ENCODE assay signal across 21 cellular contexts in the genomic region with DNA sequence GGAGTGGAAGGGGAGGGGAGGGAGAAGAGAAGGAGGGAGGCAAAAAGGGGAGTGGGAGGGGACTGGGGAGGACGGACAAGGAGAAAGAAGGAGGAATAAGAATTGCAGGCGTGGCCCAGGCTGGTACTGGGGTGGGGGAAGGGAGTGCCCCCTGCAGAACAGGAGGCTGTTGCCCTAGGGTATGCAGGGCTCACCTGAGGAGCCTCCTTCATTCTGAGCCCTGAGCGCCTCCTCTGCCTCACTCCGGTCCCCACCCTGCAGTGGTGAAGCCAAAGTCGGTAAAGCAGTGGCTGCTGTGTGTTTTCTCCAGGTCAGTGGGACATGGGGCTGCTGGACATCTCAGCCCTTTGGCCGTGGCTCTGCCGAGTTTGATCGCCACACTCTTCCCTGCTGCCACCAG. TPM values are rescaled to one million over a fixed set of nuclear protein-coding genes. Genes with fewer than 3 reads are reported as not detected.
DNase-seq lines count a peak whose midpoint lies in the region; ATAC-seq and TF ChIP-seq lines count a peak whose summit lies in the region.
"Had no signal": no experiment of that assay in that cellular context is flagged by ENCODE, and none has a peak within 500 bp of the region (broad histone marks: within the 10 kb centered on the region; RNA-seq: fewer than 3 reads in every experiment).

No MANE protein-coding gene starts in this region.

- peaks cover 21% of the 10 kb centered on the region for H3K4me1 Mint-ChIP-seq in activated CD8-positive, alpha-beta memory T cell treated with anti-CD3 and anti-CD28 coated beads, Interleukin-2, amount 10 ng/mL, durations not matched to agents 7 days and 5 days
- peaks cover 34% of the 10 kb centered on the region for H3K4me1 Mint-ChIP-seq in activated CD8-positive, alpha-beta T cell treated with anti-CD3 and anti-CD28 coated beads, Interleukin-2, amount 10 ng/mL, durations not matched to agents 7 days and 5 days (ENCODE audit: low read depth)
- peaks cover 29% of the 10 kb centered on the region for H3K4me1 Mint-ChIP-seq in T-helper 2 cell treated with Interferon-gamma antibody and Interleukin-4, amounts not matched to agents 5 μg/mL and 100 μg/mL, for 36 hours (ENCODE audit: low read depth)

- ATAC-seq in activated CD8-positive, alpha-beta memory T cell treated with anti-CD3 and anti-CD28 coated beads, Interleukin-2, amount 10 ng/mL, durations not matched to agents 7 days and 5 days = no peak
- ATAC-seq in HCT116 (peak; percentile 7; the same call in 1 of the 2 replicates), GM21737 (IDR thresholded peaks at IDR 0.05; ENCODE audit: unreplicated experiment) (no peak), GM21825 (IDR thresholded peaks at IDR 0.05; ENCODE audit: unreplicated experiment) (no peak)
- peak; percentile 29 for ATAC-seq in activated CD8-positive, alpha-beta T cell treated with anti-CD3 and anti-CD28 coated beads, Interleukin-2, amount 10 ng/mL, durations not matched to agents 7 days and 5 days
- ATAC-seq: left lobe of liver had no signal

- H3K4ac ChIP-seq in mesenchymal stem cell (ENCODE audit: low read depth in 1 of 2, low read length in 2 of 2) = no peak overlapping the region

- no peaks in the 10 kb centered on the region for H3K36me3 ChIP-seq in HCT116 (ENCODE audit: control insufficient read depth in 1 of 2, insufficient read depth in 2 of 2, low read length in 2 of 2)
- H3K36me3 ChIP-seq in mesenchymal stem cell (ENCODE audit: control insufficient read depth in 1 of 2, insufficient read depth in 2 of 2, low read depth in 1 of 2, low read length in 2 of 2) = no peaks in the 10 kb centered on the region
- H3K36me3 ChIP-seq: neural progenitor cell, thoracic aorta had no signal

- no peaks in the 10 kb centered on the region for H3K79me1 ChIP-seq in mesenchymal stem cell (replicated peaks; ENCODE audit: low read length, poor library complexity, severe bottlenecking)

- no peaks in the 10 kb centered on the region for H4K20me1 ChIP-seq in HCT116 (ENCODE audit: insufficient read depth)

- no peaks in the 10 kb centered on the region for H3K36me3 Mint-ChIP-seq in activated CD8-positive, alpha-beta memory T cell treated with anti-CD3 and anti-CD28 coated beads, Interleukin-2, amount 10 ng/mL, durations not matched to agents 7 days and 5 days
- no peaks in the 10 kb centered on the region for H3K36me3 Mint-ChIP-seq in activated CD8-positive, alpha-beta T cell treated with anti-CD3 and anti-CD28 coated beads, Interleukin-2, amount 10 ng/mL, durations not matched to agents 7 days and 5 days (ENCODE audit: low read depth)
- no peaks in the 10 kb centered on the region for H3K36me3 Mint-ChIP-seq in T-helper 2 cell treated with Interferon-gamma antibody and Interleukin-4, amounts not matched to agents 5 μg/mL and 100 μg/mL, for 36 hours (ENCODE audit: low read depth)
- H3K36me3 Mint-ChIP-seq: neural progenitor cell had no signal

- TF ChIP-seq RAD21 in HCT116 (IDR thresholded peaks at IDR 0.05; ENCODE audit: low read depth) = no peak

- H3K79me2 ChIP-seq in HCT116 (ENCODE audit: insufficient read depth, low read length) = no peaks in the 10 kb centered on the region

- no peak overlapping the region for H3K4me2 ChIP-seq in HCT116 (ENCODE audit: low read length)
- no peak overlapping the region for H3K4me2 ChIP-seq in mesenchymal stem cell (ENCODE audit: low read length, poor library complexity, severe bottlenecking)
- H3K4me2 ChIP-seq: neural progenitor cell had no signal

- H3K9me3 ChIP-seq in HCT116 (ENCODE audit: control insufficient read depth in 1 of 2, insufficient read depth in 1 of 2, low read depth in 1 of 2, low read length in 2 of 2) (no peaks in the 10 kb centered on the region), mesenchymal stem cell (ENCODE audit: control insufficient read depth, low read length) (no peaks in the 10 kb centered on the region)
- H3K9me3 ChIP-seq: thoracic aorta had no signal

- no peak overlapping the region for H3K18ac ChIP-seq in mesenchymal stem cell (ENCODE audit: low read depth in 1 of 2, low read length in 2 of 2)

- CTCF ChIA-PET in activated CD8-positive, alpha-beta memory T cell treated with anti-CD3 and anti-CD28 coated beads, Interleukin-2, amount 10 ng/mL, durations not matched to agents 7 days and 5 days (lab: Charles Lee) = interaction anchor here (0.9 to 2.4 kb wide), 12 partner anchors 10 to 410 kb away, joined by 3 to 25 read pairs (median 6); no protein-coding TSS in a partner anchor
- CTCF ChIA-PET in HCT116 (lab: Charles Lee) = interaction anchor here (0.7 to 0.9 kb wide), 2 partner anchors 272 to 279 kb away, joined by 3 read pairs; no protein-coding TSS in a partner anchor
- CTCF ChIA-PET in activated CD8-positive, alpha-beta T cell treated with anti-CD3 and anti-CD28 coated beads, Interleukin-2, amount 10 ng/mL, durations not matched to agents 7 days and 5 days (lab: Charles Lee) = interaction anchor here (0.6 to 2.0 kb wide), 15 partner anchors 10 to 470 kb away, joined by 3 to 13 read pairs (median 3); no protein-coding TSS in a partner anchor

- no peak overlapping the region for H4K8ac ChIP-seq in mesenchymal stem cell (ENCODE audit: low read length)

- no peak overlapping the region for H2AFZ ChIP-seq in HCT116 (ENCODE audit: low read depth, low read length, poor library complexity, severe bottlenecking)
- H2AFZ ChIP-seq in mesenchymal stem cell (ENCODE audit: low read depth, low read length) = no peak overlapping the region
- H2AFZ ChIP-seq: neural progenitor cell had no signal

- H3K27me3 Mint-ChIP-seq in activated CD8-positive, alpha-beta memory T cell treated with anti-CD3 and anti-CD28 coated beads, Interleukin-2, amount 10 ng/mL, durations not matched to agents 7 days and 5 days = peaks cover 15% of the 10 kb centered on the region
- H3K27me3 Mint-ChIP-seq in activated CD8-positive, alpha-beta T cell treated with anti-CD3 and anti-CD28 coated beads, Interleukin-2, amount 10 ng/mL, durations not matched to agents 7 days and 5 days (ENCODE audit: low read depth) = peaks cover 17% of the 10 kb centered on the region
- H3K27me3 Mint-ChIP-seq in T-helper 2 cell treated with Interferon-gamma antibody and Interleukin-4, amounts not matched to agents 5 μg/mL and 100 μg/mL, for 36 hours (ENCODE audit: low read depth) = peaks cover 22% of the 10 kb centered on the region

- intact Hi-C loops in HCT116 (cut with micrococcal nuclease) = loop anchor here (1.0 to 2.0 kb wide), 6 partner anchors 75 to 605 kb away; no protein-coding TSS in a partner anchor

- RAD21 ChIA-PET in HCT116 (lab: Charles Lee; ENCODE audit: low non-redundant PET in 1 of 2, low total read pairs in 2 of 2, uncharacterized antibody in 2 of 2, unreplicated experiment in 2 of 2) = no interaction called here

- no peak for TF ChIP-seq CTCF in HCT116 (IDR thresholded peaks at IDR 0.05 in 2 of 3, conservative IDR thresholded peaks at IDR 0.05 in 1 of 3; ENCODE audit: borderline replicate concordance in 1 of 3, insufficient read depth in 1 of 3, low read depth in 2 of 3, low read length in 2 of 3)

- H3K27ac ChIP-seq in HCT116 (ENCODE audit: low read depth, low read length) = no peak overlapping the region
- H3K27ac ChIP-seq in mesenchymal stem cell (ENCODE audit: low read length, poor library complexity, severe bottlenecking) = no peak overlapping the region
- H3K27ac ChIP-seq: neural progenitor cell, thoracic aorta had no signal

- no peaks in the 10 kb centered on the region for H3K9me3 Mint-ChIP-seq in activated CD8-positive, alpha-beta memory T cell treated with anti-CD3 and anti-CD28 coated beads, Interleukin-2, amount 10 ng/mL, durations not matched to agents 7 days and 5 days (ENCODE audit: low read depth)
- no peaks in the 10 kb centered on the region for H3K9me3 Mint-ChIP-seq in activated CD8-positive, alpha-beta T cell treated with anti-CD3 and anti-CD28 coated beads, Interleukin-2, amount 10 ng/mL, durations not matched to agents 7 days and 5 days (ENCODE audit: insufficient read depth)
- no peaks in the 10 kb centered on the region for H3K9me3 Mint-ChIP-seq in T-helper 2 cell treated with Interferon-gamma antibody and Interleukin-4, amounts not matched to agents 5 μg/mL and 100 μg/mL, for 36 hours
- H3K9me3 Mint-ChIP-seq: activated T-helper 2 cell treated with anti-CD3 and anti-CD28 coated beads, Interferon-gamma antibody, Interleukin-2, Interleukin-4, amounts not matched to agents 10 μg/mL and 5 μg/mL and 100 μg/mL, durations not matched to agents 14 hours and 24 hours and 36 hours; neural progenitor cell had no signal

- H4K91ac ChIP-seq in mesenchymal stem cell (ENCODE audit: low read length) = no peak overlapping the region

- TF ChIP-seq POLR2A in HCT116 (IDR thresholded peaks at IDR 0.05; ENCODE audit: borderline replicate concordance, extremely low read depth, insufficient read depth, insufficient read length) = no peak

- H3K4me3 Mint-ChIP-seq in activated CD8-positive, alpha-beta memory T cell treated with anti-CD3 and anti-CD28 coated beads, Interleukin-2, amount 10 ng/mL, durations not matched to agents 7 days and 5 days = no peak overlapping the region
- no peak overlapping the region for H3K4me3 Mint-ChIP-seq in activated CD8-positive, alpha-beta T cell treated with anti-CD3 and anti-CD28 coated beads, Interleukin-2, amount 10 ng/mL, durations not matched to agents 7 days and 5 days
- H3K4me3 Mint-ChIP-seq in T-helper 2 cell treated with Interferon-gamma antibody and Interleukin-4, amounts not matched to agents 5 μg/mL and 100 μg/mL, for 36 hours = no peak overlapping the region
- H3K4me3 Mint-ChIP-seq: neural progenitor cell had no signal

- H2AK5ac ChIP-seq in mesenchymal stem cell (ENCODE audit: low read length, severe bottlenecking) = peak overlapping the region; percentile 71

- DNase-seq in activated CD8-positive, alpha-beta memory T cell treated with anti-CD3 and anti-CD28 coated beads for 24 hours = peak; percentile 64
- no peak for DNase-seq in activated CD8-positive, alpha-beta memory T cell treated with anti-CD3 and anti-CD28 coated beads, Interleukin-2, amount 10 ng/mL, durations not matched to agents 7 days and 5 days
- DNase-seq in HCT116 (ENCODE audit: low read depth, low spot score) (no peak), mesenchymal stem cell (no peak)
- no peak for DNase-seq in activated CD8-positive, alpha-beta T cell treated with anti-CD3 and anti-CD28 coated beads, Interleukin-2, amount 10 ng/mL, durations not matched to agents 7 days and 5 days
- no peak for DNase-seq in T-helper 2 cell treated with Interferon-gamma antibody and Interleukin-4, amounts not matched to agents 5 μg/mL and 100 μg/mL, for 36 hours (ENCODE audit: low spot score)
- DNase-seq: ACHN; NCI-H1436; NCI-H2227 treated with DMSO at 0.1 percent for 48 hours; stimulated activated CD8-positive, alpha-beta memory T cell treated with anti-CD3 and anti-CD28 coated beads, Interleukin-4, amount 100 ng/mL, for 48 hours had no signal

- no TSS peak for BruUV-seq in HCT116 (replicated peaks; lab: Mats Ljungman, UMichigan)

- no peak overlapping the region for H2BK120ac ChIP-seq in mesenchymal stem cell (ENCODE audit: low read depth, low read length)

- H3K9ac ChIP-seq in HCT116 (ENCODE audit: low read length) (no peak overlapping the region), mesenchymal stem cell (ENCODE audit: low read length) (peak overlapping the region; percentile 22)
- H3K9ac ChIP-seq: neural progenitor cell had no signal

- H3K9me2 ChIP-seq in HCT116 (ENCODE audit: insufficient read depth) = no peaks in the 10 kb centered on the region

- 87% methylated on average over 7 of the region's 8 CpGs for WGBS in mesenchymal stem cell

- H3K27ac Mint-ChIP-seq in activated CD8-positive, alpha-beta memory T cell treated with anti-CD3 and anti-CD28 coated beads, Interleukin-2, amount 10 ng/mL, durations not matched to agents 7 days and 5 days = no peak overlapping the region
- peak overlapping the region; percentile 43 for H3K27ac Mint-ChIP-seq in activated CD8-positive, alpha-beta T cell treated with anti-CD3 and anti-CD28 coated beads, Interleukin-2, amount 10 ng/mL, durations not matched to agents 7 days and 5 days
- no peak overlapping the region for H3K27ac Mint-ChIP-seq in T-helper 2 cell treated with Interferon-gamma antibody and Interleukin-4, amounts not matched to agents 5 μg/mL and 100 μg/mL, for 36 hours
- H3K27ac Mint-ChIP-seq: activated T-helper 2 cell treated with anti-CD3 and anti-CD28 coated beads, Interferon-gamma antibody, Interleukin-2, Interleukin-4, amounts not matched to agents 10 μg/mL and 5 μg/mL and 100 μg/mL, durations not matched to agents 14 hours and 24 hours and 36 hours had no signal

- H2BK5ac ChIP-seq in mesenchymal stem cell (ENCODE audit: low read depth, low read length, poor library complexity, severe bottlenecking) = no peak overlapping the region

- H3K4me3 ChIP-seq in HCT116 (replicated peaks in 1 of 2; ENCODE audit: low read depth in 1 of 2, low read length in 2 of 2) (no peak overlapping the region), mesenchymal stem cell (ENCODE audit: insufficient read depth in 1 of 2, low read depth in 1 of 2, low read length in 2 of 2) (no peak overlapping the region)
- H3K4me3 ChIP-seq: neural progenitor cell, skin epidermis, thoracic aorta had no signal

- peaks cover 0 to 19% of the 10 kb centered on the region in 2 experiments; a peak in 3 of 4 replicates for H3K4me1 ChIP-seq in HCT116 (ENCODE audit: control insufficient read depth in 1 of 2, insufficient read depth in 2 of 2, low read length in 2 of 2)
- peaks cover 18% of the 10 kb centered on the region for H3K4me1 ChIP-seq in mesenchymal stem cell (ENCODE audit: control insufficient read depth, insufficient read depth, low read depth, low read length)

- H3K23ac ChIP-seq in mesenchymal stem cell (ENCODE audit: low read length in 2 of 2) = no peak overlapping the region

- no peak overlapping the region for H2BK15ac ChIP-seq in mesenchymal stem cell (ENCODE audit: low read depth, poor library complexity, severe bottlenecking)

- no peak overlapping the region for H3K14ac ChIP-seq in mesenchymal stem cell (ENCODE audit: low read length in 2 of 2)

- H3K27me3 ChIP-seq in HCT116 (ENCODE audit: insufficient read depth, low read length) (no peaks in the 10 kb centered on the region), mesenchymal stem cell (ENCODE audit: control insufficient read depth in 1 of 2, insufficient read depth in 1 of 2, low read length in 2 of 2) (peaks cover 15 to 22% of the 10 kb centered on the region in 2 experiments)

- no peak overlapping the region for H2BK12ac ChIP-seq in mesenchymal stem cell (ENCODE audit: low read length in 2 of 2)

- POLR2A ChIA-PET in HCT116 (lab: Charles Lee) = no interaction called here
- POLR2A ChIA-PET in activated CD8-positive, alpha-beta T cell treated with anti-CD3 and anti-CD28 coated beads, Interleukin-2, amount 10 ng/mL, durations not matched to agents 7 days and 5 days (lab: Charles Lee) = no interaction called here

RNA-seq across cellular contexts. Expression of a gene that starts 9.1 kb away (rescaled TPM):
- 10 to 100 TPM; 73.5 to 81.5 TPM for total RNA-seq in activated CD8-positive, alpha-beta memory T cell treated with anti-CD3 and anti-CD28 coated beads, Interleukin-2, amount 10 ng/mL, durations not matched to agents 7 days and 5 days
- total RNA-seq in HCT116 (2021; ENCODE audit: unreplicated experiment) = 61.0 TPM
- 32.5 and 44.4 TPM in 2 replicates for polyA plus RNA-seq in HCT116 (2012)
- 10 to 100 TPM; 71.4 to 74.7 TPM for total RNA-seq in activated CD8-positive, alpha-beta T cell treated with anti-CD3 and anti-CD28 coated beads, Interleukin-2, amount 10 ng/mL, durations not matched to agents 7 days and 5 days
- polyA plus RNA-seq in mesenchymal stem cell (2013, experiment 1 of 2) = 67.7 TPM
- polyA plus RNA-seq in mesenchymal stem cell (2013, experiment 2 of 2) = 67.0 TPM

RNA-seq across cellular contexts. Expression of a gene that starts 46.6 kb away (rescaled TPM):
- total RNA-seq in activated CD8-positive, alpha-beta memory T cell treated with anti-CD3 and anti-CD28 coated beads, Interleukin-2, amount 10 ng/mL, durations not matched to agents 7 days and 5 days = not detected
- not detected for total RNA-seq in HCT116 (2021; ENCODE audit: unreplicated experiment)
- polyA plus RNA-seq in HCT116 (2012) = not detected in 2 replicates
- not detected for total RNA-seq in activated CD8-positive, alpha-beta T cell treated with anti-CD3 and anti-CD28 coated beads, Interleukin-2, amount 10 ng/mL, durations not matched to agents 7 days and 5 days
- polyA plus RNA-seq in mesenchymal stem cell (2013, experiment 1 of 2) = not detected
- polyA plus RNA-seq in mesenchymal stem cell (2013, experiment 2 of 2) = not detected
- total RNA-seq: activated T-helper 2 cell treated with anti-CD3 and anti-CD28 coated beads, Interferon-gamma antibody, Interleukin-2, Interleukin-4, amounts not matched to agents 10 μg/mL and 5 μg/mL and 100 μg/mL, durations not matched to agents 14 hours and 24 hours and 36 hours; astrocyte; cerebellum; fibroblast of lung; left lobe of liver; pulmonary artery endothelial cell; thoracic aorta had no signal
- polyA plus RNA-seq: fibroblast of lung had no signal

RNA-seq across cellular contexts. Expression of a gene that starts 55.8 kb away (rescaled TPM):
- total RNA-seq in activated CD8-positive, alpha-beta memory T cell treated with anti-CD3 and anti-CD28 coated beads, Interleukin-2, amount 10 ng/mL, durations not matched to agents 7 days and 5 days = 10 to 100 TPM; 56.1 to 63.4 TPM
- 31.8 TPM for total RNA-seq in HCT116 (2021; ENCODE audit: unreplicated experiment)
- 19.4 and 22.3 TPM in 2 replicates for polyA plus RNA-seq in HCT116 (2012)
- 10 to 100 TPM; 53.3 to 58.8 TPM for total RNA-seq in activated CD8-positive, alpha-beta T cell treated with anti-CD3 and anti-CD28 coated beads, Interleukin-2, amount 10 ng/mL, durations not matched to agents 7 days and 5 days
- 66.0 TPM for polyA plus RNA-seq in mesenchymal stem cell (2013, experiment 1 of 2)
- 65.6 TPM for polyA plus RNA-seq in mesenchymal stem cell (2013, experiment 2 of 2)

Comparison
In these comparisons a context has a peak if more than half of its experiments do, and no peak if none do; other contexts are left out.
1. ATAC-seq: peak in HCT116 (single experiment) and activated CD8-positive, alpha-beta T cell treated with anti-CD3 and anti-CD28 coated beads, Interleukin-2, amount 10 ng/mL, durations not matched to agents 7 days and 5 days (single experiment); none in activated CD8-positive, alpha-beta memory T cell treated with anti-CD3 and anti-CD28 coated beads, Interleukin-2, amount 10 ng/mL, durations not matched to agents 7 days and 5 days (single experiment), GM21737 (single experiment) and GM21825 (single experiment).